Comparison of ENCODE assay signal across 1 cellular context in genomic region chr6:113719545-113719944, GRCh38.
A peak's percentile ranks its signal among the peaks of the same experiment; 100 is the strongest.
TF ChIP-seq lines count a peak whose summit lies in the region.

No MANE protein-coding gene starts in this region.

TF ChIP-seq in IMR-90, 13 proteins besides CTCF, POLR2A, EP300 and RAD21 (continued from another document):
- TF ChIP-seq, protein P1, sequence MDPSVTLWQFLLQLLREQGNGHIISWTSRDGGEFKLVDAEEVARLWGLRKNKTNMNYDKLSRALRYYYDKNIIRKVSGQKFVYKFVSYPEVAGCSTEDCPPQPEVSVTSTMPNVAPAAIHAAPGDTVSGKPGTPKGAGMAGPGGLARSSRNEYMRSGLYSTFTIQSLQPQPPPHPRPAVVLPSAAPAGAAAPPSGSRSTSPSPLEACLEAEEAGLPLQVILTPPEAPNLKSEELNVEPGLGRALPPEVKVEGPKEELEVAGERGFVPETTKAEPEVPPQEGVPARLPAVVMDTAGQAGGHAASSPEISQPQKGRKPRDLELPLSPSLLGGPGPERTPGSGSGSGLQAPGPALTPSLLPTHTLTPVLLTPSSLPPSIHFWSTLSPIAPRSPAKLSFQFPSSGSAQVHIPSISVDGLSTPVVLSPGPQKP (IDR thresholded peaks at IDR 0.05; ENCODE audit: borderline replicate concordance, low read depth, low read length) = no peak
- TF ChIP-seq RFX5 (IDR thresholded peaks at IDR 0.05; ENCODE audit: low read depth, low read length) (peak; percentile 50; the same call in 1 of the 2 replicates), CHD1 (IDR thresholded peaks at IDR 0.05; ENCODE audit: low read depth, low read length) (no peak), NFE2L2 (IDR thresholded peaks at IDR 0.05; ENCODE audit: low read depth, low read length) (no peak)
